ENCODE assay signal across 14 cellular contexts in the genomic region with DNA sequence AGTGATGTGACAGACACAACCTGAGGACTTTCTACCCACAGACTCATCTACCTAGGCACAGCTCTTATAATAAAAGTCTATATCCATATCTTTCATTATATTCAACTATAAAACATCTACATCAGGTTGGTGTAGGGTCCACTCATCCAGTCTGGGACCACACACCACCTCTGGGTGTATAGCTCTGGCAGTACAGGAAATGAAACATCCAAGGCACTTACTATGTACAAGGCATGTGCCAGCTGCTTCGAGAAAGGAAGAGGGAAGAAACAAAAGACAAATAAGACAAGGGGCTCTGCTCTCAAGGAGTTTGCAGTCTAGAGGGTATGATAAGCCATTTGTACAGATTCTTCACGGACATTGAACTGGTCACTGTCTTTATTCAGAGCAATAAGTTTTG. TPM values are rescaled to one million over a fixed set of nuclear protein-coding genes. Genes with fewer than 3 reads are reported as not detected.
"Had no signal": no experiment of that assay in that cellular context is flagged by ENCODE, and none has a peak within 500 bp of the region (broad histone marks: within the 10 kb centered on the region; RNA-seq: fewer than 3 reads in every experiment).

No MANE protein-coding gene starts in this region.

- ATAC-seq: activated CD4-positive, CD25-positive, alpha-beta regulatory T cell treated with anti-CD3 and anti-CD28 coated beads, Interleukin-2, amount 50 U/mL, for 24 hours; activated naive CD8-positive, alpha-beta T cell treated with anti-CD3 and anti-CD28 coated beads, Interleukin-2, amount 50 U/mL, for 24 hours; activated T-helper 17 cell treated with anti-CD3 and anti-CD28 coated beads, Interleukin-2, amount 50 U/mL, for 72 hours; esophagus mucosa; pancreas; stimulated activated memory B cell treated with anti-CD40 and anti-IgM and Interleukin-4, amounts not matched to agents 10 μg/mL and 1 μg/mL and 100 μg/mL, for 72 hours had no signal

- H3K27me3 ChIP-seq: cardiac muscle cell, dorsolateral prefrontal cortex, pancreas, thyroid gland had no signal

- H3K27ac Mint-ChIP-seq: activated naive CD4-positive, alpha-beta T cell treated with anti-CD3 and anti-CD28 coated beads for 36 hours; activated naive CD8-positive, alpha-beta T cell treated with anti-CD3 and anti-CD28 coated beads, Interleukin-2, amount 50 U/mL, for 24 hours; activated T-helper 17 cell treated with anti-CD3 and anti-CD28 coated beads, Interleukin-2, amount 50 U/mL, for 72 hours; stimulated activated memory B cell treated with anti-CD40 and anti-IgM and Interleukin-4, amounts not matched to agents 10 μg/mL and 1 μg/mL and 100 μg/mL, for 72 hours; T-helper 2 cell treated with Interferon-gamma antibody and Interleukin-4, amounts not matched to agents 5 μg/mL and 100 μg/mL, for 36 hours had no signal

- H3K4me3 Mint-ChIP-seq: activated naive CD4-positive, alpha-beta T cell treated with anti-CD3 and anti-CD28 coated beads for 36 hours; activated naive CD8-positive, alpha-beta T cell treated with anti-CD3 and anti-CD28 coated beads, Interleukin-2, amount 50 U/mL, for 24 hours; activated T-helper 17 cell treated with anti-CD3 and anti-CD28 coated beads, Interleukin-2, amount 50 U/mL, for 72 hours; stimulated activated memory B cell treated with anti-CD40 and anti-IgM and Interleukin-4, amounts not matched to agents 10 μg/mL and 1 μg/mL and 100 μg/mL, for 72 hours; T-helper 2 cell treated with Interferon-gamma antibody and Interleukin-4, amounts not matched to agents 5 μg/mL and 100 μg/mL, for 36 hours had no signal

- H3K36me3 Mint-ChIP-seq: stimulated activated memory B cell treated with anti-CD40 and anti-IgM and Interleukin-4, amounts not matched to agents 10 μg/mL and 1 μg/mL and 100 μg/mL, for 72 hours had no signal

- H3K9me3 ChIP-seq: pancreas, thyroid gland had no signal

- DNase-seq: activated naive CD4-positive, alpha-beta T cell treated with anti-CD3 and anti-CD28 coated beads for 36 hours; activated naive CD8-positive, alpha-beta T cell treated with anti-CD3 and anti-CD28 coated beads, Interleukin-2, amount 50 U/mL, for 24 hours; dorsolateral prefrontal cortex; head of caudate nucleus; midbrain; pancreas; thyroid gland had no signal

- H3K27ac ChIP-seq: pancreas, thyroid gland had no signal

- H3K9me3 Mint-ChIP-seq: activated naive CD4-positive, alpha-beta T cell treated with anti-CD3 and anti-CD28 coated beads for 36 hours; activated naive CD8-positive, alpha-beta T cell treated with anti-CD3 and anti-CD28 coated beads, Interleukin-2, amount 50 U/mL, for 24 hours; activated T-helper 17 cell treated with anti-CD3 and anti-CD28 coated beads, Interleukin-2, amount 50 U/mL, for 72 hours; stimulated activated memory B cell treated with anti-CD40 and anti-IgM and Interleukin-4, amounts not matched to agents 10 μg/mL and 1 μg/mL and 100 μg/mL, for 72 hours; T-helper 2 cell treated with Interferon-gamma antibody and Interleukin-4, amounts not matched to agents 5 μg/mL and 100 μg/mL, for 36 hours had no signal

- H3K4me1 Mint-ChIP-seq: activated naive CD8-positive, alpha-beta T cell treated with anti-CD3 and anti-CD28 coated beads, Interleukin-2, amount 50 U/mL, for 24 hours; activated T-helper 17 cell treated with anti-CD3 and anti-CD28 coated beads, Interleukin-2, amount 50 U/mL, for 72 hours had no signal

- H3K36me3 ChIP-seq: cardiac muscle cell, pancreas, thyroid gland had no signal

- H3K4me3 ChIP-seq: cardiac muscle cell, dorsolateral prefrontal cortex, lung, pancreas, thyroid gland had no signal

- H3K27me3 Mint-ChIP-seq: stimulated activated memory B cell treated with anti-CD40 and anti-IgM and Interleukin-4, amounts not matched to agents 10 μg/mL and 1 μg/mL and 100 μg/mL, for 72 hours had no signal

RNA-seq across cellular contexts. Expression of a gene that starts 18.6 kb away (rescaled TPM):
- total RNA-seq: activated naive CD4-positive, alpha-beta T cell treated with anti-CD3 and anti-CD28 coated beads for 36 hours had no signal
